ENCODE assay signal across 8 cellular contexts in the genomic region with DNA sequence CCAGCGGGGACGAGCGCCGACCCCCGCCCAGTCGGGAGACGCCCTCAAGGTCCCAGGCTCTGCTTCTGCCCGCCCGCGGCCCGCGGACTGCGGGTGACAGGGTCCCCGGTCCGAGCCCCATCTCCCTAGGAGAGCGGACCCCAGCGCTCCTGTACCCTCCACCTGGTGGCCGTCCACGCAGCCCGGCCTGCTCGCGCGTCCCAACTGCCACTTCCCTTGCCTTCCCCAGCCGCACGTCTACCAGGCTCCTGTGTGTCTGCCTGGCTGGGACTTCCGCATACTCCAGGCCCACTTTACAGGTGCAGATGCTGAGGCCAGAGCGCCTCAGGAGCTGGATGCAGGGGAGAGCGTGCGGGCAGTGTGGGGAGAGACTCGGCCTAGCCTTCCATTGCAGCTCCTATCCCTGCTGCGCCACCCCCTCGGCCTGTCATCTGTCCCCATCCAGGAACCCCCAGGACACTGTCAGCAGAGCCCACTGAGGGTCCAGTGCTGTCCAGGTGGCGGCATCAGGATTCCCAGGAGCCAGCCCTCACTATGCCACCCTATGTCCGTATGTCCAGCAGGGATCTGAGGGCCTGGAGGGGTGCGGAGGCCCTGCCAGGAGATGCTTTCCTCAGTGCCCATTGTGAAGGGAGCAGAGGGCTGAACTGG. TPM values are rescaled to one million over a fixed set of nuclear protein-coding genes. Genes with fewer than 3 reads are reported as not detected.
DNase-seq lines count a peak whose midpoint lies in the region; ATAC-seq and TF ChIP-seq lines count a peak whose summit lies in the region.

No MANE protein-coding gene starts in this region.

- H3K27me3 Mint-ChIP-seq in brain = peaks cover under 1% of the 10 kb centered on the region

- TF ChIP-seq EP300 in transverse colon (IDR thresholded peaks at IDR 0.05; ENCODE audit: low read depth) = no peak

- H3K36me3 Mint-ChIP-seq in brain = no peaks in the 10 kb centered on the region

- ATAC-seq in HG03280 (IDR thresholded peaks at IDR 0.05; ENCODE audit: unreplicated experiment) (peak; percentile 12), right lobe of liver (peak in 3 of 4 donors; percentile 6 to 11 (median 11)), GM18505 (IDR thresholded peaks at IDR 0.05; ENCODE audit: unreplicated experiment) (no peak), GM21717 (IDR thresholded peaks at IDR 0.05; ENCODE audit: unreplicated experiment) (no peak)

- CTCF ChIA-PET in BJ (lab: Yijun Ruan, JAX) = interaction anchor here (0.6 to 2.4 kb wide), 6 partner anchors 12 to 420 kb away, joined by 3 to 33 read pairs (median 3); no protein-coding TSS in a partner anchor

- peaks cover 0 to 2% (median 0%) of the 10 kb centered on the region in 5 experiments for H3K9me3 Mint-ChIP-seq in brain

- intact Hi-C loops in right lobe of liver (cut with DNase I) (loop anchor here in 1 of 2 donors (5.0 kb wide), 1 partner anchor 80 kb away; no protein-coding TSS in a partner anchor), transverse colon (cut with DNase I; ENCODE audit: low total_unique reads) (loop anchor here (2.0 kb wide), 1 partner anchor 79 kb away; no protein-coding TSS in a partner anchor)

- H3K27me3 ChIP-seq in BJ (ENCODE audit: control insufficient read depth, insufficient read depth, low read length) (no peaks in the 10 kb centered on the region), right lobe of liver (no peaks in the 10 kb centered on the region), transverse colon (no peaks in the 10 kb centered on the region)

- H3K4me3 ChIP-seq in BJ (ENCODE audit: low read depth, low read length) = peak overlapping the region; percentile 64
- peak overlapping the region; percentile 54 to 68 (median 61) for H3K4me3 ChIP-seq in right lobe of liver
- H3K4me3 ChIP-seq in transverse colon = peak overlapping the region; percentile 71 to 91 (median 79)

- H3K9me3 ChIP-seq in right lobe of liver (no peaks in the 10 kb centered on the region), transverse colon (no peaks in the 10 kb centered on the region)

- H3K4me3 Mint-ChIP-seq in brain = peak overlapping the region; percentile 75 to 79 (median 78)

- H3K36me3 ChIP-seq in BJ (ENCODE audit: control insufficient read depth, insufficient read depth, low read length) (no peaks in the 10 kb centered on the region), right lobe of liver (no peaks in the 10 kb centered on the region), transverse colon (no peaks in the 10 kb centered on the region)

- POLR2A ChIA-PET in BJ (lab: Charles Lee) = interaction anchor here (0.5 kb wide), 1 partner anchor 153 kb away, joined by 5 read pairs; no protein-coding TSS in a partner anchor

- WGBS in right lobe of liver (ENCODE audit: insufficient coverage, low coverage, low lambda C conversion rate, missing lambda C conversion rate) = 100% methylated on average over 1 of the region's 35 CpGs
- 26% methylated on average over 31 of the region's 35 CpGs; no CpG with 5 or more reads in 1 of the 2 donors for WGBS in transverse colon (ENCODE audit: low coverage in 1 of 2), 2 donors

- DNase-seq in BJ (ENCODE audit: low read depth) = no peak
- DNase-seq in right lobe of liver = peak in 2 of 3 donors; percentile 46 to 57
- peak; percentile 40 for DNase-seq in transverse colon
- no peak for DNase-seq in GF-D8 (lab: John Stamatoyannopoulos, UW)

- TF ChIP-seq POLR2A in right lobe of liver (IDR thresholded peaks at IDR 0.05) (no peak), transverse colon (IDR thresholded peaks at IDR 0.05) (peak; percentile 56), GM18505 (IDR thresholded peaks at IDR 0.05; ENCODE audit: borderline replicate concordance, extremely low read depth, insufficient read depth, insufficient read length) (no peak)

- peaks cover 5% of the 10 kb centered on the region for H3K4me1 Mint-ChIP-seq in brain

- H3K27ac Mint-ChIP-seq in brain = peak overlapping the region in 4 of 5 experiments; percentile 15 to 78 (median 55)

- peaks cover 0 to 5% (median 0%) of the 10 kb centered on the region in 4 donors for H3K4me1 ChIP-seq in right lobe of liver
- H3K4me1 ChIP-seq in transverse colon = peaks cover 4 to 8% (median 6%) of the 10 kb centered on the region in 4 donors

- peak overlapping the region in 2 of 3 donors; percentile 36 to 57 for H3K27ac ChIP-seq in right lobe of liver
- H3K27ac ChIP-seq in transverse colon = peak overlapping the region; percentile 79 to 90 (median 88)

- TF ChIP-seq CTCF in BJ (IDR thresholded peaks at IDR 0.05; ENCODE audit: insufficient read depth, low read depth, low read length) = no peak
- no peak for TF ChIP-seq CTCF in brain (conservative IDR thresholded peaks at IDR 0.05)
- no peak for TF ChIP-seq CTCF in right lobe of liver (IDR thresholded peaks at IDR 0.05)
- peak in 2 of 5 experiments; percentile 19 to 26 for TF ChIP-seq CTCF in transverse colon (IDR thresholded peaks at IDR 0.05)

- in situ Hi-C loops in transverse colon (cut with MboI; ENCODE audit: low pct_ligation_motif_present in 1 of 4, low pct_unique_long_range_greater_than_20kb in 1 of 4, low sequenced_read_pairs in 3 of 4) = loop anchor here (5.0 to 25.0 kb wide), 4 partner anchors 75 to 155 kb away; a partner anchor contains a TSS

RNA-seq across cellular contexts. Expression of a gene that starts 8.0 kb away (rescaled TPM):
- polyA plus RNA-seq in BJ (2011; rRNA removed) (5.5 and 9.1 TPM in 2 replicates), brain (ENCODE audit: insufficient read depth, low read depth, low replicate concordance) (9.0 TPM)
- polyA minus RNA-seq in BJ (2011; rRNA and poly(A)+ RNA removed) = 2.6 and 4.4 TPM in 2 replicates
- total RNA-seq in right lobe of liver (10 to 100 TPM in 2 of 6 experiments, 1 to 10 TPM in 4; 7.5 to 33.8 (median 8.9) TPM), transverse colon (100 to 1,000 TPM; 171 to 504 (median 319) TPM)

Comparison
In these comparisons a context has a peak if more than half of its experiments do, and no peak if none do; other contexts are left out.
1. DNase-seq: peak in right lobe of liver (2 of 3) and transverse colon (single experiment); none in BJ (single experiment) and GF-D8 (single experiment).
2. ATAC-seq: peak in HG03280 (single experiment) and right lobe of liver (3 of 4); none in GM18505 (single experiment) and GM21717 (single experiment).
3. RNA of a gene that starts 8.0 kb away (total RNA-seq): 171 to 504 TPM in transverse colon; 7.5 to 33.8 TPM in right lobe of liver; every median in the first group is over 4 times any median in the second.
4. Peak in every context shown above with its lines, with median percentiles within 50 percentile points of each other: H3K4me3 ChIP-seq.